In the genomic region with DNA sequence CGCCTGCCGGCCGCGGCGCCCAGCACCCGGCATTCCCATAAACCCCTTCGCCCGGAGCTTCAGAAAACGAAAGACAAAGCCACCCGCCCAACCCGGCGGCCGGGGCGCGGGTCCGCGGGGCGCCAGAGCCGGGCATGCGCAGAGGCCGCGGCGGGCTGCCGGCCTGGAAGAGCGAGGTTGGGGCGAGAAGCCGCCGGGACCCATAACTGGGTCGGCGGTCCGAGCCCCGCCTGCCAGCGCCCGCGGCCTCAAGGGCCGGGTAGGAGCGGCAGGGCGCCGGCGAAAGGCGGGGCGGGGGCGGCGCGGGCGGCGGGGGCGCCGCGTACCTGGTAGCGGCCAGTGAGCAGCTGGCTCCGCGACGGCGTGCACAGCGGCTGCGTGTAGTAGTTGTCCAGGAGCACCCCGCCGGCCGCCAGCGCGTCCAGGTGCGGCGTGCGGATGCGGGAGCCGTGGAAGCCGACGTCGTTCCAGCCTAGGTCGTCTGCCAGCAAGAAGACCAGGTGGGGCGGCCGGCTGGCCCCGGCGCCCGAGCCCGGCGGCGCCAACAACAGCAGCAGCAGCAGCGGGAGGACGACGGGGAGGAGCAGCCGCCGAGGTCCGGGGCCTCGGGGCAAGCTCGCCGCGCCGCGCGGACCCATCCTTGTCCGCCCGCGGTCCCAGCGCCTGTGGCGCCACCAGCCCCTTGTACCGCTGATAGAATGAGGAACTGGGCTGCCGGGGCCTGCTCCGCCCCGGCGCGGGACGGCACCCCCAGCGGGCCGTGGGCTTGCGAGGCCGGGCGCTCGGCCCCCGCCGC, we compare ENCODE assay signal across 8 cellular contexts.
DNase-seq lines count a peak whose midpoint lies in the region; ATAC-seq lines count a peak whose summit lies in the region.

A gene (minus strand): TSS at position 700 of the 796 bp plus-strand sequence. CDS start 62 bp downstream, at position 638.

- ATAC-seq in GM18909 (IDR thresholded peaks at IDR 0.05; ENCODE audit: poor library complexity, unreplicated experiment) (peak; percentile 58), HG03159 (IDR thresholded peaks at IDR 0.05; ENCODE audit: unreplicated experiment) (peak; percentile 47)

- DNase-seq in AG08395 (ENCODE audit: low spot score) (peak; percentile 93), NCI-H2227 treated with DMSO at 0.1 percent for 48 hours (lab: John Stamatoyannopoulos, UW) (peak; percentile 68), iris pigment epithelial cell (ENCODE audit: low read depth) (peak; percentile 85)
- peak; percentile 47 to 58 (median 54) for DNase-seq in activated CD4-positive, CD25-positive, alpha-beta regulatory T cell (lab: John Stamatoyannopoulos, UW)
- peak; percentile 76 for DNase-seq in central memory CD4-positive, alpha-beta T cell
- peak; percentile 55 to 71 (median 61) for DNase-seq in stimulated activated CD4-positive, alpha-beta T cell treated with anti-CD3 and anti-CD28 coated beads, Interleukin-12 subunit alpha, Interleukin-12 subunit beta, amount 100 ng/mL, for 48 hours (ENCODE audit: low read depth in 2 of 3, low spot score in 1 of 3)

Comparison
In these comparisons a context has a peak if more than half of its experiments do, and no peak if none do; other contexts are left out.
1. Peak in every context shown above with its lines: DNase-seq and ATAC-seq.